Comparison of ENCODE assay signal across 1 cellular context in the genomic region with DNA sequence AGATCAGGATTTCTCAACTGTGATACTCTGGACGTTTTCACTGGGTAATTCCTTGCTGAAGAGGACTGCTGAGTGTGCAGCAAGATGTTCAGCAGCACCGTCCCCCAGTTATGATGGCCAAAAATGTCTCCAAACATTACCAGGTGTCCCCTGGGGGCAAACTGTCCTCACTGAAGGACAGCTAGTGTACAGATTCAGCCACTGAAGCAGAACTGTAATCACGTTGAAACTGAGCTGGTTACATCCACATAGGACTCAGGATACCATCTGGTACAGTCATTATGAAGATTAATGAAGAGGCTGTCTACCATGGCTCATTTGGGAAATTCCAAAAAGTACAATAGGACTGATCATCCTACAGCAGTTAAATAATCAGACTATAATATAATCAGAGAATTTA.
A peak's percentile ranks its signal among the peaks of the same experiment; 100 is the strongest.
TF ChIP-seq lines count a peak whose summit lies in the region.

No MANE protein-coding gene starts in this region.

TF ChIP-seq in K562, 482 proteins besides CTCF, POLR2A, EP300 and RAD21:
- TF ChIP-seq E2F3 (CRISPR knock-in tag; IDR thresholded peaks at IDR 0.05) (no peak), ZFP36 (IDR thresholded peaks at IDR 0.05; ENCODE audit: low read depth, low read length, partially characterized antibody) (no peak), MEIS2 (IDR thresholded peaks at IDR 0.05; ENCODE audit: partially characterized antibody) (peak; percentile 2)
